ENCODE assay signal across 1 cellular context in genomic region chr3:71484452-71484851, GRCh38.
TF ChIP-seq lines count a peak whose summit lies in the region.

No MANE protein-coding gene starts in this region.

TF ChIP-seq in HepG2, 621 proteins besides CTCF, POLR2A, EP300 and RAD21 (continued from another document):
- TF ChIP-seq ZNF687 (CRISPR knock-in tag; IDR thresholded peaks at IDR 0.05) (no peak), CBFB (CRISPR knock-in tag; IDR thresholded peaks at IDR 0.05) (no peak)
